In the genomic region with DNA sequence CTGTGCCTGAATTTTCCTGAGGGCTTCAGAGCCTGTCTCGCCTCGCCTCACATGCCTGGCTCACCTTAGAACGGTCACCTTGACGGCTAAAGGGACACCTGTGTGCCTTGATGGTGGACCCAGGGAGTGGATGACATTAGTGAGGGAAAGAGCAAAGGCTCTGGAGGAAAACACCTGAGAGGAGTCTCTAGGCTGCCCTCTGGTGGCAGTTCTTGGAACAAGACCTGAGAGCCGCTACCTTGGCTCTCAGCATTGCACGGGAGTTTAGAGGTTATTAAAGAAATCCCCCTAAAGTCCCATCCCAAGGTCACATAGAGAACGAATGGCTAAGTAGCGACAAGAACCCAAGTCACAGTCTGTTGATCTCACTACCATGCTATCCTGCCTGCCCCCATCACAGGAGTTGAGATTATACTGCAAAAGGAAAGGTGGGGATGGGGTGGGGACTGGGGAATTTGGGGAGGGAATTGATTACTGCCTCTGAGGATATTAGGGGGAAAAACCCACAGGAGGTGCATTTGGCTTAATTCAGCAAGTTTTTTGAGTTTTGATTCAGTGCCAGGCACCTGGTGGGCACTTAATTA, we compare ENCODE assay signal across 8 cellular contexts. TPM values are rescaled to one million over a fixed set of nuclear protein-coding genes. Genes with fewer than 3 reads are reported as not detected.
DNase-seq lines count a peak whose midpoint lies in the region; ATAC-seq, FAIRE-seq and TF ChIP-seq lines count a peak whose summit lies in the region.

No MANE protein-coding gene starts in this region.

- no peak overlapping the region for H3K4me2 ChIP-seq in H9 (ENCODE audit: insufficient read depth, insufficient read length, low read length)

- no peak overlapping the region for H3K9ac ChIP-seq in H9 (ENCODE audit: extremely low read depth, insufficient read length, low read length)

- no peaks in the 10 kb centered on the region for H4K20me1 ChIP-seq in H9 (ENCODE audit: control insufficient read depth, insufficient read depth, insufficient read length)

- H3K4me1 Mint-ChIP-seq in H9 (peaks cover 42 to 50% of the 10 kb centered on the region in 2 experiments), glutamatergic neuron (ENCODE audit: low read depth, unreplicated experiment) (no peaks in the 10 kb centered on the region)

- no peak overlapping the region for H4K8ac ChIP-seq in H9 (replicated peaks; ENCODE audit: insufficient read length, low read depth, low read length)

- TF ChIP-seq CTCF in BE2C (IDR thresholded peaks at IDR 0.05; ENCODE audit: low read depth, low read length) (peak; percentile 89), H9 (conservative IDR thresholded peaks at IDR 0.05) (peak; percentile 87), glutamatergic neuron (IDR thresholded peaks at IDR 0.05; ENCODE audit: partially characterized antibody, unreplicated experiment) (peak; percentile 86)

- H3K27me3 Mint-ChIP-seq in H9 (ENCODE audit: low read depth), result peaks cover 13% of the 10 kb centered on the region
- peaks cover 2% of the 10 kb centered on the region for H3K27me3 Mint-ChIP-seq in glutamatergic neuron (ENCODE audit: unreplicated experiment)

- H2AK5ac ChIP-seq in H9 (ENCODE audit: insufficient read length, low read length), result no peak overlapping the region

- DNase-seq in BE2C (peak; percentile 68), H9 (peak; percentile 79), RCC 7860 (ENCODE audit: low spot score) (peak; percentile 11), glutamatergic neuron (peak; percentile 78), renal cortical epithelial cell (ENCODE audit: low read depth) (peak; percentile 41)
- peak; percentile 56 to 65 for DNase-seq in activated T-helper 1 cell treated with anti-CD3 and anti-CD28 coated beads, Interleukin-2, amount 50 U/mL, for 16 hours (ENCODE audit: low read depth in 1 of 2, low spot score in 1 of 2)

- H3K79me2 ChIP-seq in H9 (ENCODE audit: insufficient read depth, low read length), result no peaks in the 10 kb centered on the region

- no peak overlapping the region for H3T11ph ChIP-seq in H9 (ENCODE audit: low read length)

- peak overlapping the region in 1 of 3 experiments; percentile 18; a peak in 1 of 7 replicates for H3K27ac Mint-ChIP-seq in H9
- no peak overlapping the region for H3K27ac Mint-ChIP-seq in glutamatergic neuron (ENCODE audit: unreplicated experiment)

- no peaks in the 10 kb centered on the region for H3K9me3 ChIP-seq in BE2C
- no peaks in the 10 kb centered on the region for H3K9me3 ChIP-seq in H9 (ENCODE audit: control insufficient read depth, low read depth, low read length)

- H4K91ac ChIP-seq in H9 (ENCODE audit: insufficient read length, low read depth, low read length), result no peak overlapping the region

- WGBS in H9 (ENCODE audit: extremely low coverage, insufficient read length, low lambda C conversion rate), result no CpG with 5 or more reads among the region's 8 CpGs

- H3K36me3 Mint-ChIP-seq in H9 (ENCODE audit: insufficient read depth in 1 of 3, low read depth in 3 of 3) (no peaks in the 10 kb centered on the region), glutamatergic neuron (ENCODE audit: unreplicated experiment) (no peaks in the 10 kb centered on the region)

- H3K27me3 ChIP-seq in BE2C (0 out of 2 replicates have a peak, but pooled peaks cover 5% of the 10 kb centered on the region), H9 (ENCODE audit: insufficient read depth, low read length) (no peaks in the 10 kb centered on the region)

- H3K9me3 Mint-ChIP-seq in H9, result no peaks in the 10 kb centered on the region; a peak in 1 of 5 replicates
- H3K9me3 Mint-ChIP-seq in glutamatergic neuron (ENCODE audit: unreplicated experiment), result no peaks in the 10 kb centered on the region

- FAIRE-seq in RCC 7860 (lab: Jason Lieb, UNC), result no peak

- no peak overlapping the region for H2BK15ac ChIP-seq in H9 (ENCODE audit: low read depth, low read length)

- H3K14ac ChIP-seq in H9 (ENCODE audit: insufficient read depth, low read length), result no peak overlapping the region

- H3K56ac ChIP-seq in H9 (ENCODE audit: insufficient read length, low read depth, low read length), result no peak overlapping the region

- no peak overlapping the region for H3K18ac ChIP-seq in H9 (ENCODE audit: insufficient read length, low read depth, low read length)

- H3K36me3 ChIP-seq in BE2C, result no peaks in the 10 kb centered on the region

- ATAC-seq in GM18867 (IDR thresholded peaks at IDR 0.05; ENCODE audit: unreplicated experiment) (no peak), GM21576 (IDR thresholded peaks at IDR 0.05; ENCODE audit: unreplicated experiment) (no peak)

- H3K4me3 ChIP-seq in BE2C (ENCODE audit: low read depth, low read length), result no peak overlapping the region

- no peak overlapping the region for H3K27ac ChIP-seq in H9 (ENCODE audit: insufficient read length, low read depth, low read length)

- no peaks in the 10 kb centered on the region; the same call in 1 of the 2 replicates for H3K4me1 ChIP-seq in BE2C
- H3K4me1 ChIP-seq in H9 (ENCODE audit: insufficient read depth, low read length), result no peaks in the 10 kb centered on the region

- no peak overlapping the region for H4K5ac ChIP-seq in H9 (ENCODE audit: insufficient read length, low read depth, low read length)

- H3K4me3 Mint-ChIP-seq in H9, result no peak overlapping the region
- H3K4me3 Mint-ChIP-seq in glutamatergic neuron (ENCODE audit: unreplicated experiment), result no peak overlapping the region

- H2AFZ ChIP-seq in H9 (ENCODE audit: low read length), result no peak overlapping the region

- no peak overlapping the region for H3K4ac ChIP-seq in H9 (ENCODE audit: low read depth, low read length)

- H2BK20ac ChIP-seq in H9 (ENCODE audit: low read depth, low read length, poor library complexity, severe bottlenecking), result no peak overlapping the region

- no peaks in the 10 kb centered on the region for H3K79me1 ChIP-seq in H9 (ENCODE audit: insufficient read depth, low read depth, low read length, poor library complexity, severe bottlenecking)

- H2BK12ac ChIP-seq in H9 (ENCODE audit: insufficient read length, low read depth, low read length), result no peak overlapping the region

- no peak overlapping the region for H3K23ac ChIP-seq in H9 (ENCODE audit: insufficient read length, low read depth, low read length)

- H2BK5ac ChIP-seq in H9 (ENCODE audit: insufficient read length, low read length), result no peak overlapping the region

- H3K23me2 ChIP-seq in H9 (ENCODE audit: insufficient read length, low read depth, low read length, poor library complexity, severe bottlenecking), result no peaks in the 10 kb centered on the region

- H2BK120ac ChIP-seq in H9 (ENCODE audit: low read depth, low read length, poor library complexity, severe bottlenecking), result no peak overlapping the region

RNA-seq across cellular contexts. Expression of a gene that starts 7.9 kb away (rescaled TPM):
- not detected for polyA plus RNA-seq in BE2C (2012; ENCODE audit: insufficient read depth, insufficient read length, low read depth)
- total RNA-seq in H9 (2021), result not detected in 2 replicates
- not detected for total RNA-seq in glutamatergic neuron (ENCODE audit: unreplicated experiment)
- total RNA-seq in renal cortical epithelial cell, result under 0.01 and 0.05 TPM in 2 replicates

RNA-seq across cellular contexts. Expression of a gene that starts 10.7 kb away (rescaled TPM):
- polyA plus RNA-seq in BE2C (2012; ENCODE audit: insufficient read depth, insufficient read length, low read depth), result not detected
- total RNA-seq in H9 (2021) (0.31 and 0.33 TPM in 2 replicates), glutamatergic neuron (ENCODE audit: unreplicated experiment) (0.49 TPM), renal cortical epithelial cell (not detected in 2 replicates)

RNA-seq across cellular contexts. Expression of a gene that starts 13.6 kb away (rescaled TPM):
- polyA plus RNA-seq in BE2C (2012; ENCODE audit: insufficient read depth, insufficient read length, low read depth), result not detected
- 0.48 TPM in 2 replicates for total RNA-seq in H9 (2021)
- not detected for total RNA-seq in glutamatergic neuron (ENCODE audit: unreplicated experiment)
- 1.0 and 5.1 TPM in 2 replicates for total RNA-seq in renal cortical epithelial cell

RNA-seq across cellular contexts. Expression of a gene that starts 15.8 kb away (rescaled TPM):
- polyA plus RNA-seq in BE2C (2012; ENCODE audit: insufficient read depth, insufficient read length, low read depth), result not detected
- not detected in 2 replicates for total RNA-seq in H9 (2021)
- total RNA-seq in glutamatergic neuron (ENCODE audit: unreplicated experiment), result not detected
- 1.4 TPM in 1 of 2 replicates, not detected in the other for total RNA-seq in renal cortical epithelial cell

RNA-seq across cellular contexts. Expression of a gene that starts 29.4 kb away (rescaled TPM):
- 14.9 TPM for polyA plus RNA-seq in BE2C (2012; ENCODE audit: insufficient read depth, insufficient read length, low read depth)
- total RNA-seq in H9 (2021), result 42.7 and 45.5 TPM in 2 replicates
- total RNA-seq in glutamatergic neuron (ENCODE audit: unreplicated experiment), result 28.7 TPM
- total RNA-seq in renal cortical epithelial cell, result 12.9 and 21.0 TPM in 2 replicates

Comparison
In these comparisons a context has a peak if more than half of its experiments do, and no peak if none do; other contexts are left out.
1. DNase-seq: peak in every context shown above with its lines; median percentile 79 in H9; 78 in glutamatergic neuron; 68 in BE2C; 60 in activated T-helper 1 cell treated with anti-CD3 and anti-CD28 coated beads, Interleukin-2, amount 50 U/mL, for 16 hours; 41 in renal cortical epithelial cell; 11 in RCC 7860.